ENCODE assay signal across 11 cellular contexts in genomic region chr9:135502168-135502872, GRCh38. TPM values are rescaled to one million over a fixed set of nuclear protein-coding genes. Genes with fewer than 3 reads are reported as not detected.
DNase-seq lines count a peak whose midpoint lies in the region; ATAC-seq and TF ChIP-seq lines count a peak whose summit lies in the region.
"Had no signal": no experiment of that assay in that cellular context is flagged by ENCODE, and none has a peak within 500 bp of the region (broad histone marks: within the 10 kb centered on the region; RNA-seq: fewer than 3 reads in every experiment).

No MANE protein-coding gene starts in this region.

- peak overlapping the region; percentile 92 for H3K4me3 Mint-ChIP-seq in activated T-cell treated with anti-CD3 and anti-CD28 coated beads, Interleukin-2, amount 50 U/mL, for 24 hours
- peak overlapping the region; percentile 85 for H3K4me3 Mint-ChIP-seq in activated CD8-positive, alpha-beta T cell treated with anti-CD3 and anti-CD28 coated beads for 36 hours
- peak overlapping the region; percentile 96 for H3K4me3 Mint-ChIP-seq in stimulated activated memory B cell treated with anti-CD40 and anti-IgM and Interleukin-4, amounts not matched to agents 10 μg/mL and 1 μg/mL and 100 μg/mL, for 72 hours

- intact Hi-C loops in activated CD8-positive, alpha-beta T cell treated with anti-CD3 and anti-CD28 coated beads for 36 hours (cut with micrococcal nuclease), result no loop called here

- no peak for ATAC-seq in activated CD8-positive, alpha-beta T cell treated with anti-CD3 and anti-CD28 coated beads for 36 hours
- ATAC-seq in stimulated activated memory B cell treated with anti-CD40 and anti-IgM and Interleukin-4, amounts not matched to agents 10 μg/mL and 1 μg/mL and 100 μg/mL, for 72 hours, result no peak
- ATAC-seq in GM21447 (IDR thresholded peaks at IDR 0.05; ENCODE audit: unreplicated experiment), result no peak

- H3K4me1 ChIP-seq in iPS-20b (ENCODE audit: insufficient read depth, low read length), result peaks cover 8% of the 10 kb centered on the region; the same call in 1 of the 2 replicates

- H3K36me3 ChIP-seq in iPS-20b (ENCODE audit: insufficient read depth, low read depth, low read length), result peaks cover 40% of the 10 kb centered on the region

- POLR2A ChIA-PET in activated CD8-positive, alpha-beta T cell treated with anti-CD3 and anti-CD28 coated beads for 36 hours (lab: Charles Lee), result no interaction called here

- H3K4me3 ChIP-seq in iPS-20b (ENCODE audit: low read length), result peak overlapping the region; percentile 86; the same call in 1 of the 2 replicates

- peaks cover 45% of the 10 kb centered on the region for H3K36me3 Mint-ChIP-seq in activated T-cell treated with anti-CD3 and anti-CD28 coated beads, Interleukin-2, amount 50 U/mL, for 24 hours (ENCODE audit: low read depth)
- peaks cover 37% of the 10 kb centered on the region for H3K36me3 Mint-ChIP-seq in activated CD8-positive, alpha-beta T cell treated with anti-CD3 and anti-CD28 coated beads for 36 hours (ENCODE audit: low read depth)
- peaks cover 39% of the 10 kb centered on the region for H3K36me3 Mint-ChIP-seq in stimulated activated memory B cell treated with anti-CD40 and anti-IgM and Interleukin-4, amounts not matched to agents 10 μg/mL and 1 μg/mL and 100 μg/mL, for 72 hours

- H3K9me3 Mint-ChIP-seq in activated T-cell treated with anti-CD3 and anti-CD28 coated beads, Interleukin-2, amount 50 U/mL, for 24 hours, result no peaks in the 10 kb centered on the region
- no peaks in the 10 kb centered on the region for H3K9me3 Mint-ChIP-seq in activated CD8-positive, alpha-beta T cell treated with anti-CD3 and anti-CD28 coated beads for 36 hours
- H3K9me3 Mint-ChIP-seq in stimulated activated memory B cell treated with anti-CD40 and anti-IgM and Interleukin-4, amounts not matched to agents 10 μg/mL and 1 μg/mL and 100 μg/mL, for 72 hours, result no peaks in the 10 kb centered on the region

- no peak overlapping the region for H3K9ac ChIP-seq in iPS-20b (ENCODE audit: low read depth, low read length)

- H3K27me3 Mint-ChIP-seq in activated T-cell treated with anti-CD3 and anti-CD28 coated beads, Interleukin-2, amount 50 U/mL, for 24 hours, result peaks cover 6% of the 10 kb centered on the region
- H3K27me3 Mint-ChIP-seq in activated CD8-positive, alpha-beta T cell treated with anti-CD3 and anti-CD28 coated beads for 36 hours, result no peaks in the 10 kb centered on the region
- peaks cover 13% of the 10 kb centered on the region for H3K27me3 Mint-ChIP-seq in stimulated activated memory B cell treated with anti-CD40 and anti-IgM and Interleukin-4, amounts not matched to agents 10 μg/mL and 1 μg/mL and 100 μg/mL, for 72 hours

- CTCF ChIA-PET in activated CD8-positive, alpha-beta T cell treated with anti-CD3 and anti-CD28 coated beads for 36 hours (lab: Charles Lee), result no interaction called here

- H3K27ac ChIP-seq in iPS-20b (ENCODE audit: low read length), result no peak overlapping the region

- no peak for TF ChIP-seq CTCF in activated CD8-positive, alpha-beta T cell treated with anti-CD3 and anti-CD28 coated beads for 36 hours (IDR thresholded peaks at IDR 0.05)

- no peaks in the 10 kb centered on the region for H3K9me3 ChIP-seq in iPS-20b (ENCODE audit: insufficient read depth, low read depth, low read length)
- H3K9me3 ChIP-seq: tibial artery had no signal

- peaks cover 29% of the 10 kb centered on the region for H3K4me1 Mint-ChIP-seq in activated T-cell treated with anti-CD3 and anti-CD28 coated beads, Interleukin-2, amount 50 U/mL, for 24 hours (ENCODE audit: low read depth)
- H3K4me1 Mint-ChIP-seq in activated CD8-positive, alpha-beta T cell treated with anti-CD3 and anti-CD28 coated beads for 36 hours (ENCODE audit: low read depth), result peaks cover 13% of the 10 kb centered on the region
- H3K4me1 Mint-ChIP-seq in stimulated activated memory B cell treated with anti-CD40 and anti-IgM and Interleukin-4, amounts not matched to agents 10 μg/mL and 1 μg/mL and 100 μg/mL, for 72 hours, result peaks cover 37% of the 10 kb centered on the region

- H3K27me3 ChIP-seq in iPS-20b (ENCODE audit: insufficient read depth, low read length), result peaks cover 6% of the 10 kb centered on the region; the same call in 1 of the 2 replicates
- H3K27me3 ChIP-seq: tibial artery had no signal

- no peak for DNase-seq in activated T-cell treated with anti-CD3 and anti-CD28 coated beads, Interleukin-2, amount 50 U/mL, for 24 hours
- no peak for DNase-seq in activated T-cell treated with anti-CD3 and anti-CD28 coated beads for 4 hours
- DNase-seq in activated CD8-positive, alpha-beta T cell treated with anti-CD3 and anti-CD28 coated beads for 36 hours, result no peak
- no peak for DNase-seq in NCI-H345 (lab: John Stamatoyannopoulos, UW)
- DNase-seq in NCI-H748 treated with DMSO at 0.1 percent for 48 hours (lab: John Stamatoyannopoulos, UW), result no peak
- DNase-seq: NK-92 treated with Interleukin-12 subunit alpha and Interleukin-12 subunit beta, amount 100 ng/mL, for 24 hours had no signal

- H3K27ac Mint-ChIP-seq in activated T-cell treated with anti-CD3 and anti-CD28 coated beads, Interleukin-2, amount 50 U/mL, for 24 hours, result peak overlapping the region; percentile 81
- no peak overlapping the region for H3K27ac Mint-ChIP-seq in activated CD8-positive, alpha-beta T cell treated with anti-CD3 and anti-CD28 coated beads for 36 hours
- H3K27ac Mint-ChIP-seq in stimulated activated memory B cell treated with anti-CD40 and anti-IgM and Interleukin-4, amounts not matched to agents 10 μg/mL and 1 μg/mL and 100 μg/mL, for 72 hours, result peak overlapping the region; percentile 90

RNA-seq across cellular contexts. Expression of gene MRPS2, which starts 1.8 kb away (rescaled TPM):
- 10 to 100 TPM; 56.4 to 57.4 TPM for total RNA-seq in activated CD8-positive, alpha-beta T cell treated with anti-CD3 and anti-CD28 coated beads for 36 hours

RNA-seq across cellular contexts. Expression of gene LCN1, which starts 18.9 kb away (rescaled TPM):
- not detected for total RNA-seq in activated CD8-positive, alpha-beta T cell treated with anti-CD3 and anti-CD28 coated beads for 36 hours
- total RNA-seq: activated CD8-positive, alpha-beta memory T cell treated with anti-CD3 and anti-CD28 coated beads for 36 hours had no signal

RNA-seq across cellular contexts. Expression of gene PPP1R26, which starts 22.7 kb away (rescaled TPM):
- under 1 TPM; 0.54 to 0.58 TPM for total RNA-seq in activated CD8-positive, alpha-beta T cell treated with anti-CD3 and anti-CD28 coated beads for 36 hours

RNA-seq across cellular contexts. Expression of gene OBP2A, which starts 43.6 kb away (rescaled TPM):
- not detected for total RNA-seq in activated CD8-positive, alpha-beta T cell treated with anti-CD3 and anti-CD28 coated beads for 36 hours
- total RNA-seq: activated CD8-positive, alpha-beta memory T cell treated with anti-CD3 and anti-CD28 coated beads for 36 hours had no signal

RNA-seq across cellular contexts. Expression of gene PAEP, which starts 59.2 kb away (rescaled TPM):
- not detected for total RNA-seq in activated CD8-positive, alpha-beta T cell treated with anti-CD3 and anti-CD28 coated beads for 36 hours
- total RNA-seq: activated CD8-positive, alpha-beta memory T cell treated with anti-CD3 and anti-CD28 coated beads for 36 hours had no signal
